In the genomic region with DNA sequence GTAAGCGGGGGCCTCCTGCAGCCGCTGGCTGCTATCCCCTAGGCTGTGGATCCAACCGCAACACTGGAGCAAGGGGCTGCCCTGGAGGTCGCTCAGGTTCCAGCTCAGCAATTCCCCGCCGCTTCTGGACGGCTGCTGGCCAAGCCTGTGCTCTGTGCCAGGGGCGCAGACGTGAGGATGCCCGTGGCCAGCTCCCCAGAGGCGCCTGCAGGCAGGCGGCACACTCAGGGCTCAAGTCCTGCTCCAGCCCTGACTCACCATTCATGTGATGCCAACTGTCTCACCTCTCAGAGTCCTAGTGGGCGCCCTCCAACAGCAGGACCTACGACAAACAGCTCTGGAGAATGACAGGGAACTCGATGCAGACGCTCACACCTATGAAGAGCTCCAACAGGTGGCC, we compare ENCODE assay signal across 19 cellular contexts. TPM values are rescaled to one million over a fixed set of nuclear protein-coding genes. Genes with fewer than 3 reads are reported as not detected.
A peak's percentile ranks its signal among the peaks of the same experiment; 100 is the strongest.
DNase-seq lines count a peak whose midpoint lies in the region; ATAC-seq and TF ChIP-seq lines count a peak whose summit lies in the region.
"Had no signal": no experiment of that assay in that cellular context is flagged by ENCODE, and none has a peak within 500 bp of the region (broad histone marks: within the 10 kb centered on the region; RNA-seq: fewer than 3 reads in every experiment).

No MANE protein-coding gene starts in this region.

- no peak overlapping the region for H3K4me2 ChIP-seq in PC-9

- ATAC-seq in T-helper 17 cell (no peak), left lobe of liver (peak; percentile 23), HG03175 (IDR thresholded peaks at IDR 0.05; ENCODE audit: unreplicated experiment) (no peak)
- no peak for ATAC-seq in stimulated activated effector memory CD8-positive, alpha-beta T cell treated with anti-CD3 and anti-CD28 coated beads, Interleukin-12 subunit alpha, Interleukin-12 subunit beta, amount 100 ng/mL, for 72 hours

- H3K27me3 ChIP-seq in endodermal cell (ENCODE audit: control insufficient read depth, insufficient read depth, low read length, poor library complexity, severe bottlenecking) (no peaks in the 10 kb centered on the region), PC-9 (ENCODE audit: insufficient read depth, low read depth) (no peaks in the 10 kb centered on the region)
- H3K27me3 ChIP-seq: adrenal gland; BLaER1 treated with 17β-estradiol and CSF1 and Interleukin-3, amounts not matched to agents 10 nM and 100 nM; neutrophil; transverse colon had no signal

- H3K4me3 Mint-ChIP-seq in T-helper 17 cell (no peak overlapping the region), endodermal cell (no peak overlapping the region)
- H3K4me3 Mint-ChIP-seq in stimulated activated effector memory CD8-positive, alpha-beta T cell treated with anti-CD3 and anti-CD28 coated beads, Interleukin-12 subunit alpha, Interleukin-12 subunit beta, amount 100 ng/mL, for 72 hours = no peak overlapping the region
- H3K4me3 Mint-ChIP-seq: IgD-negative memory B cell had no signal

- peak overlapping the region; percentile 45 for H3K27ac Mint-ChIP-seq in T-helper 17 cell
- peak overlapping the region; percentile 4 for H3K27ac Mint-ChIP-seq in endodermal cell
- H3K27ac Mint-ChIP-seq in stimulated activated effector memory CD8-positive, alpha-beta T cell treated with anti-CD3 and anti-CD28 coated beads, Interleukin-12 subunit alpha, Interleukin-12 subunit beta, amount 100 ng/mL, for 72 hours = peak overlapping the region; percentile 53

- intact Hi-C loops in PC-9 (cut with micrococcal nuclease; ENCODE audit: unreplicated experiment) = no loop called here

- no peaks in the 10 kb centered on the region for H3K9me3 Mint-ChIP-seq in endodermal cell
- no peaks in the 10 kb centered on the region for H3K9me3 Mint-ChIP-seq in stimulated activated effector memory CD8-positive, alpha-beta T cell treated with anti-CD3 and anti-CD28 coated beads, Interleukin-12 subunit alpha, Interleukin-12 subunit beta, amount 100 ng/mL, for 72 hours
- H3K9me3 Mint-ChIP-seq: IgD-negative memory B cell had no signal

- H3K4me1 Mint-ChIP-seq in T-helper 17 cell = peaks cover 17% of the 10 kb centered on the region
- H3K4me1 Mint-ChIP-seq in endodermal cell = peaks cover 10% of the 10 kb centered on the region
- H3K4me1 Mint-ChIP-seq in stimulated activated effector memory CD8-positive, alpha-beta T cell treated with anti-CD3 and anti-CD28 coated beads, Interleukin-12 subunit alpha, Interleukin-12 subunit beta, amount 100 ng/mL, for 72 hours = peaks cover 7% of the 10 kb centered on the region

- POLR2A ChIA-PET in PC-9 (lab: Charles Lee; ENCODE audit: unreplicated experiment) = no interaction called here

- TF ChIP-seq CTCF in endodermal cell (conservative IDR thresholded peaks at IDR 0.05) (no peak), PC-9 (conservative IDR thresholded peaks at IDR 0.05) (no peak)

- no peaks in the 10 kb centered on the region for H4K20me1 ChIP-seq in PC-9 (ENCODE audit: insufficient read depth)

- H3K79me2 ChIP-seq in PC-9 (ENCODE audit: low read depth) = no peaks in the 10 kb centered on the region

- H3K9me2 ChIP-seq in PC-9 (ENCODE audit: insufficient read depth) = no peaks in the 10 kb centered on the region

- BruUV-seq in PC-9 (replicated peaks; lab: Mats Ljungman, UMichigan) = no TSS peak

- H3K4me1 ChIP-seq in endodermal cell (ENCODE audit: control insufficient read depth, insufficient read depth, low read length) (peaks cover 4% of the 10 kb centered on the region), PC-9 (replicated peaks; ENCODE audit: insufficient read depth) (no peaks in the 10 kb centered on the region)
- H3K4me1 ChIP-seq: transverse colon had no signal

- H3K9me3 ChIP-seq in T-helper 17 cell (ENCODE audit: control insufficient read depth, low read length, poor library complexity, severe bottlenecking) = no peaks in the 10 kb centered on the region
- H3K9me3 ChIP-seq in endodermal cell (ENCODE audit: control insufficient read depth, low read length) = no peaks in the 10 kb centered on the region
- H3K9me3 ChIP-seq in PC-9 (ENCODE audit: insufficient read depth, low read depth) = no peaks in the 10 kb centered on the region
- H3K9me3 ChIP-seq: adrenal gland, neutrophil, transverse colon had no signal

- WGBS in endodermal cell (ENCODE audit: insufficient coverage in 1 of 2, insufficient read length in 1 of 2), 2 experiments = 95 to 96% methylated on average over 12 to 16 of the region's 16 CpGs

- H3K4me3 ChIP-seq in endodermal cell (ENCODE audit: low read length) (no peak overlapping the region), PC-9 (no peak overlapping the region)
- H3K4me3 ChIP-seq: adrenal gland; BLaER1 treated with 17β-estradiol and CSF1 and Interleukin-3, amounts not matched to agents 10 nM and 100 nM; transverse colon had no signal

- DNase-seq in T-helper 17 cell (no peak), endodermal cell (no peak), left lobe of liver (ENCODE audit: low spot score) (no peak), PC-9 (no peak)
- DNase-seq in stimulated activated effector memory CD8-positive, alpha-beta T cell treated with anti-CD3 and anti-CD28 coated beads, Interleukin-12 subunit alpha, Interleukin-12 subunit beta, amount 100 ng/mL, for 72 hours (ENCODE audit: low spot score in 2 of 2) = no peak
- DNase-seq in activated naive CD4-positive, alpha-beta T cell (lab: John Stamatoyannopoulos, UW) = no peak
- DNase-seq: activated T-cell treated with anti-CD3 and anti-CD28 coated beads for 4 hours; adrenal gland; foreskin melanocyte; NCI-H2081; NCI-H526; stimulated activated CD4-positive, alpha-beta T cell treated with anti-CD3 and anti-CD28 coated beads, Interleukin-4, amount 100 ng/mL, for 24 hours; stimulated activated CD8-positive, alpha-beta memory T cell treated with anti-CD3 and anti-CD28 coated beads, Interleukin-4, amount 100 ng/mL, for 48 hours; T-helper 9 cell; transverse colon had no signal

- H3F3A ChIP-seq in PC-9 (ENCODE audit: insufficient read depth, low read depth) = no peaks in the 10 kb centered on the region

- H3K36me3 Mint-ChIP-seq in T-helper 17 cell (ENCODE audit: low read depth) (no peaks in the 10 kb centered on the region), endodermal cell (ENCODE audit: low read depth) (peaks cover 13% of the 10 kb centered on the region)
- no peaks in the 10 kb centered on the region for H3K36me3 Mint-ChIP-seq in stimulated activated effector memory CD8-positive, alpha-beta T cell treated with anti-CD3 and anti-CD28 coated beads, Interleukin-12 subunit alpha, Interleukin-12 subunit beta, amount 100 ng/mL, for 72 hours

- CTCF ChIA-PET in PC-9 (lab: Charles Lee) = no interaction called here

- H3K36me3 ChIP-seq in endodermal cell (ENCODE audit: control insufficient read depth, insufficient read depth, low read length) (peaks cover 9% of the 10 kb centered on the region), PC-9 (ENCODE audit: low read depth) (no peaks in the 10 kb centered on the region)
- H3K36me3 ChIP-seq: adrenal gland, neutrophil, transverse colon had no signal

- H3K27me3 Mint-ChIP-seq in T-helper 17 cell (no peaks in the 10 kb centered on the region), endodermal cell (ENCODE audit: insufficient read depth) (no peaks in the 10 kb centered on the region)
- H3K27me3 Mint-ChIP-seq: IgD-negative memory B cell had no signal

- no peak overlapping the region for H3K9ac ChIP-seq in endodermal cell (ENCODE audit: extremely low read depth, low read length, poor library complexity, severe bottlenecking)

- H2AFZ ChIP-seq in PC-9 = no peak overlapping the region

- H3K27ac ChIP-seq in endodermal cell (ENCODE audit: low read depth, low read length) (no peak overlapping the region), PC-9 (no peak overlapping the region)
- H3K27ac ChIP-seq: neutrophil, transverse colon had no signal

RNA-seq across cellular contexts. Expression of a gene that starts 31.6 kb away (rescaled TPM):
- total RNA-seq in T-helper 17 cell (10 to 100 TPM in 1 of 2 donors, 1 to 10 TPM in 1; 9.8 to 12.3 TPM), endodermal cell (10 to 100 TPM; 13.3 TPM), left lobe of liver (6.7 TPM), PC-9 (2021) (5.3 and 5.6 TPM in 2 replicates)
- polyA plus RNA-seq in endodermal cell (2013, experiment 1 of 2) = 20.3 TPM
- 19.7 TPM for polyA plus RNA-seq in endodermal cell (2013, experiment 2 of 2)
